In genomic region chr16:2146739-2147138, GRCh38 we compare ENCODE assay signal across 32 cellular contexts. TPM values are rescaled to one million over a fixed set of nuclear protein-coding genes. Genes with fewer than 3 reads are reported as not detected.
DNase-seq lines count a peak whose midpoint lies in the region; ATAC-seq and TF ChIP-seq lines count a peak whose summit lies in the region.
"Had no signal": no experiment of that assay in that cellular context is flagged by ENCODE, and none has a peak within 500 bp of the region (broad histone marks: within the 10 kb centered on the region; RNA-seq: fewer than 3 reads in every experiment).

No MANE protein-coding gene starts in this region.

- no peak overlapping the region for H3K4me3 ChIP-seq in left ventricle myocardium inferior
- H3K4me3 ChIP-seq in upper lobe of right lung, result no peak overlapping the region
- H3K4me3 ChIP-seq: A549, HAP-1, heart left ventricle, uterus had no signal

- H3K36me3 Mint-ChIP-seq in WTC11 (peaks cover 5% of the 10 kb centered on the region; the same call in 1 of the 2 replicates), immature natural killer cell (no peaks in the 10 kb centered on the region)

- H3K9me3 ChIP-seq in left ventricle myocardium inferior (replicated peaks) (no peaks in the 10 kb centered on the region), upper lobe of right lung (no peaks in the 10 kb centered on the region)
- H3K9me3 ChIP-seq: A549, HAP-1, heart left ventricle, neutrophil, uterus had no signal

- DNase-seq in left ventricle myocardium inferior (no peak), cardiac septum (ENCODE audit: low spot score) (no peak), WTC11 (ENCODE audit: low spot score) (peak; percentile 11), immature natural killer cell (no peak), upper lobe of right lung (peak; percentile 67), SKM-1 (lab: John Stamatoyannopoulos, UW; ENCODE audit: unreplicated experiment) (no peak), H4 (ENCODE audit: low spot score) (no peak), SW 1271 (lab: John Stamatoyannopoulos, UW) (no peak)
- DNase-seq: activated CD4-positive, alpha-beta T cell treated with anti-CD3 and anti-CD28 coated beads for 48 hours; activated naive CD8-positive, alpha-beta T cell treated with anti-CD3 and anti-CD28 coated beads, Interleukin-2, amount 50 U/mL, for 24 hours; activated T-cell treated with anti-CD3 and anti-CD28 coated beads, Interleukin-2, amount 50 U/mL, for 4 hours; AML-193; DMS79; effector CD8-positive, alpha-beta T cell; GF-D8; KBM-7; mammary epithelial cell; MM.1S; NCI-H2081 treated with DMSO at 0.1 percent for 48 hours; NCI-H226; NCI-H748 treated with DMSO at 0.1 percent for 48 hours; RPMI8226; stimulated activated CD4-positive, alpha-beta T cell treated with anti-CD3 and anti-CD28 coated beads, Interleukin-4, amount 100 ng/mL, for 24 hours; uterus had no signal

- ATAC-seq in WTC11 (no peak), upper lobe of right lung (no peak)
- ATAC-seq: A549; activated naive CD8-positive, alpha-beta T cell treated with anti-CD3 and anti-CD28 coated beads, Interleukin-2, amount 50 U/mL, for 24 hours; activated T-cell treated with anti-CD3 and anti-CD28 coated beads, Interleukin-2, amount 50 U/mL, for 4 hours; heart left ventricle; left cardiac atrium; sciatic nerve; stimulated activated memory B cell treated with anti-CD40 and anti-IgM and Interleukin-4, amounts not matched to agents 10 μg/mL and 1 μg/mL and 100 μg/mL, for 72 hours had no signal

- peak overlapping the region; percentile 93 for H3K27ac ChIP-seq in left ventricle myocardium inferior (replicated peaks)
- no peak overlapping the region for H3K27ac ChIP-seq in upper lobe of right lung
- H3K27ac ChIP-seq: neutrophil, uterus had no signal

- H3K27me3 Mint-ChIP-seq in WTC11 (ENCODE audit: low read depth) (peaks cover 37% of the 10 kb centered on the region), immature natural killer cell (ENCODE audit: low read depth in 3 of 3) (peaks cover 0 to 2% (median 0%) of the 10 kb centered on the region in 3 donors)
- H3K27me3 Mint-ChIP-seq: activated naive CD8-positive, alpha-beta T cell treated with anti-CD3 and anti-CD28 coated beads, Interleukin-2, amount 50 U/mL, for 24 hours; stimulated activated memory B cell treated with anti-CD40 and anti-IgM and Interleukin-4, amounts not matched to agents 10 μg/mL and 1 μg/mL and 100 μg/mL, for 72 hours had no signal

- intact Hi-C loops in left ventricle myocardium inferior (cut with micrococcal nuclease) (loop anchor here (10.0 kb wide), 1 partner anchor 122 kb away; the partner anchor contains the start of gene NHERF2), cardiac septum (cut with DNase I) (no loop called here), upper lobe of right lung (cut with DNase I) (no loop called here)

- peaks cover 8% of the 10 kb centered on the region for H3K36me3 ChIP-seq in left ventricle myocardium inferior
- peaks cover 5% of the 10 kb centered on the region for H3K36me3 ChIP-seq in upper lobe of right lung
- H3K36me3 ChIP-seq: uterus had no signal

- H3K27me3 ChIP-seq in left ventricle myocardium inferior (ENCODE audit: low read depth), result no peaks in the 10 kb centered on the region
- no peaks in the 10 kb centered on the region for H3K27me3 ChIP-seq in upper lobe of right lung
- H3K27me3 ChIP-seq: heart left ventricle, uterus had no signal

- H3K4me3 Mint-ChIP-seq in WTC11 (no peak overlapping the region), immature natural killer cell (peak overlapping the region in 3 of 5 donors; percentile 14 to 54 (median 38))
- H3K4me3 Mint-ChIP-seq: activated naive CD8-positive, alpha-beta T cell treated with anti-CD3 and anti-CD28 coated beads, Interleukin-2, amount 50 U/mL, for 24 hours; stimulated activated memory B cell treated with anti-CD40 and anti-IgM and Interleukin-4, amounts not matched to agents 10 μg/mL and 1 μg/mL and 100 μg/mL, for 72 hours had no signal

- POLR2A ChIA-PET in WTC11 (lab: Charles Lee), result interaction anchor here (1.3 kb wide), 1 partner anchor 9 kb away, joined by 3 read pairs; the partner anchor contains the start of gene TRAF7

- no peak overlapping the region for H3K27ac Mint-ChIP-seq in WTC11
- no peak overlapping the region for H3K27ac Mint-ChIP-seq in immature natural killer cell
- H3K27ac Mint-ChIP-seq: activated naive CD8-positive, alpha-beta T cell treated with anti-CD3 and anti-CD28 coated beads, Interleukin-2, amount 50 U/mL, for 24 hours; stimulated activated memory B cell treated with anti-CD40 and anti-IgM and Interleukin-4, amounts not matched to agents 10 μg/mL and 1 μg/mL and 100 μg/mL, for 72 hours had no signal

- CTCF ChIA-PET in WTC11 (lab: Charles Lee), result interaction anchor here (0.9 to 2.0 kb wide), 9 partner anchors 9 to 143 kb away, joined by 3 to 14 read pairs (median 5); partner anchors contain the start of genes PKD1 and TRAF7

- H3K4me1 ChIP-seq in left ventricle myocardium inferior (peaks cover 45% of the 10 kb centered on the region), upper lobe of right lung (peaks cover 31% of the 10 kb centered on the region)

- H3K9me3 Mint-ChIP-seq in WTC11 (no peaks in the 10 kb centered on the region), immature natural killer cell (no peaks in the 10 kb centered on the region)
- H3K9me3 Mint-ChIP-seq: activated naive CD8-positive, alpha-beta T cell treated with anti-CD3 and anti-CD28 coated beads, Interleukin-2, amount 50 U/mL, for 24 hours; activated T-cell treated with anti-CD3 and anti-CD28 coated beads, Interleukin-2, amount 50 U/mL, for 4 hours; stimulated activated memory B cell treated with anti-CD40 and anti-IgM and Interleukin-4, amounts not matched to agents 10 μg/mL and 1 μg/mL and 100 μg/mL, for 72 hours had no signal

- peaks cover 21% of the 10 kb centered on the region for H3K4me1 Mint-ChIP-seq in WTC11
- H3K4me1 Mint-ChIP-seq in immature natural killer cell, result peaks cover 0 to 6% of the 10 kb centered on the region in 2 donors

- no peak for TF ChIP-seq CTCF in left ventricle myocardium inferior (IDR thresholded peaks at IDR 0.05; ENCODE audit: borderline replicate concordance)
- TF ChIP-seq CTCF in WTC11 (IDR thresholded peaks at IDR 0.05), result no peak
- TF ChIP-seq CTCF in upper lobe of right lung (IDR thresholded peaks at IDR 0.05), result no peak

TF ChIP-seq in WTC11, 78 proteins besides CTCF, POLR2A, EP300 and RAD21 (continues in another document):
- TF ChIP-seq ZNF232 (CRISPR knock-in tag; IDR thresholded peaks at IDR 0.05) (no peak), CREM (CRISPR knock-in tag; IDR thresholded peaks at IDR 0.05) (no peak), ZNF121 (CRISPR knock-in tag; IDR thresholded peaks at IDR 0.05) (no peak), JAZF1 (CRISPR knock-in tag; IDR thresholded peaks at IDR 0.05) (no peak), ZMAT4 (CRISPR knock-in tag; IDR thresholded peaks at IDR 0.05) (no peak), FOXJ3 (CRISPR knock-in tag; IDR thresholded peaks at IDR 0.05; ENCODE audit: borderline replicate concordance) (no peak)
- TF ChIP-seq, protein P1, sequence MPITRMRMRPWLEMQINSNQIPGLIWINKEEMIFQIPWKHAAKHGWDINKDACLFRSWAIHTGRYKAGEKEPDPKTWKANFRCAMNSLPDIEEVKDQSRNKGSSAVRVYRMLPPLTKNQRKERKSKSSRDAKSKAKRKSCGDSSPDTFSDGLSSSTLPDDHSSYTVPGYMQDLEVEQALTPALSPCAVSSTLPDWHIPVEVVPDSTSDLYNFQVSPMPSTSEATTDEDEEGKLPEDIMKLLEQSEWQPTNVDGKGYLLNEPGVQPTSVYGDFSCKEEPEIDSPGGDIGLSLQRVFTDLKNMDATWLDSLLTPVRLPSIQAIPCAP (CRISPR knock-in tag; IDR thresholded peaks at IDR 0.05), result no peak
- TF ChIP-seq, protein P2, sequence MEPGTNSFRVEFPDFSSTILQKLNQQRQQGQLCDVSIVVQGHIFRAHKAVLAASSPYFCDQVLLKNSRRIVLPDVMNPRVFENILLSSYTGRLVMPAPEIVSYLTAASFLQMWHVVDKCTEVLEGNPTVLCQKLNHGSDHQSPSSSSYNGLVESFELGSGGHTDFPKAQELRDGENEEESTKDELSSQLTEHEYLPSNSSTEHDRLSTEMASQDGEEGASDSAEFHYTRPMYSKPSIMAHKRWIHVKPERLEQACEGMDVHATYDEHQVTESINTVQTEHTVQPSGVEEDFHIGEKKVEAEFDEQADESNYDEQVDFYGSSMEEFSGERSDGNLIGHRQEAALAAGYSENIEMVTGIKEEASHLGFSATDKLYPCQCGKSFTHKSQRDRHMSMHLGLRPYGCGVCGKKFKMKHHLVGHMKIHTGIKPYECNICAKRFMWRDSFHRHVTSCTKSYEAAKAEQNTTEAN (CRISPR knock-in tag; IDR thresholded peaks at IDR 0.05), result no peak

RNA-seq across cellular contexts. Expression of gene RAB26, which starts 1.7 kb away (rescaled TPM):
- total RNA-seq in left ventricle myocardium inferior (1.7 TPM), cardiac septum (2.2 TPM), WTC11 (2021) (6.2 to 7.3 TPM (median 6.9 TPM) in 3 replicates), upper lobe of right lung (0.67 TPM)
- polyA plus RNA-seq in immature natural killer cell, result 1 to 10 TPM in 1 of 3 donors, under 1 TPM in 1, not detected in 1; 0.34 to 1.4 TPM
- 1.9 and 3.2 TPM in 2 replicates for total RNA-seq in H4 (2014; rRNA removed; shearing (Covaris generic))
- total RNA-seq: activated T-cell treated with anti-CD3 and anti-CD28 coated beads, Interleukin-2, amount 50 U/mL, for 4 hours; T-helper 2 cell treated with Interferon-gamma antibody and Interleukin-4, amounts not matched to agents 100 ng/mL and 5 ng/mL, for 36 hours had no signal

RNA-seq across cellular contexts. Expression of gene TRAF7, which starts 8.8 kb away (rescaled TPM):
- total RNA-seq in left ventricle myocardium inferior, result 26.0 TPM
- 35.7 TPM for total RNA-seq in cardiac septum
- 148 to 159 TPM (median 152 TPM) in 3 replicates for total RNA-seq in WTC11 (2021)
- polyA plus RNA-seq in immature natural killer cell, result 1 to 10 TPM; 5.2 to 6.9 (median 5.6) TPM
- total RNA-seq in upper lobe of right lung, result 64.3 TPM
- total RNA-seq in H4 (2014; rRNA removed; shearing (Covaris generic)), result 58.2 and 71.0 TPM in 2 replicates

RNA-seq across cellular contexts. Expression of gene PKD1, which starts 11.0 kb away (rescaled TPM):
- total RNA-seq in left ventricle myocardium inferior, result 83.9 TPM
- total RNA-seq in cardiac septum, result 178 TPM
- total RNA-seq in WTC11 (2021), result 96.8 to 102 TPM (median 98.9 TPM) in 3 replicates
- 1 to 10 TPM; 2.7 to 6.7 (median 2.8) TPM for polyA plus RNA-seq in immature natural killer cell
- 84.8 TPM for total RNA-seq in upper lobe of right lung
- total RNA-seq in H4 (2014; rRNA removed; shearing (Covaris generic)), result 10.9 and 14.1 TPM in 2 replicates

RNA-seq across cellular contexts. Expression of gene CASKIN1, which starts 49.7 kb away (rescaled TPM):
- total RNA-seq in left ventricle myocardium inferior, result 4.0 TPM
- total RNA-seq in cardiac septum, result 1.2 TPM
- 9.4 to 15.7 TPM (median 11.3 TPM) in 3 replicates for total RNA-seq in WTC11 (2021)
- not detected for polyA plus RNA-seq in immature natural killer cell
- 0.06 TPM for total RNA-seq in upper lobe of right lung
- 0.02 TPM in 2 replicates for total RNA-seq in H4 (2014; rRNA removed; shearing (Covaris generic))

RNA-seq across cellular contexts. Expression of gene MLST8, which starts 58.5 kb away (rescaled TPM):
- total RNA-seq in left ventricle myocardium inferior (27.3 TPM), cardiac septum (26.3 TPM), WTC11 (2021) (71.6 to 76.1 TPM (median 75.9 TPM) in 3 replicates), upper lobe of right lung (29.9 TPM)
- polyA plus RNA-seq in immature natural killer cell, result 10 to 100 TPM; 22.5 to 39.1 (median 36.9) TPM
- total RNA-seq in H4 (2014; rRNA removed; shearing (Covaris generic)), result 22.1 and 28.4 TPM in 2 replicates

Comparison
In these comparisons a context has a peak if more than half of its experiments do, and no peak if none do; other contexts are left out.
1. DNase-seq: peak in WTC11 (single experiment) and upper lobe of right lung (single experiment); none in left ventricle myocardium inferior (single experiment), cardiac septum (single experiment), immature natural killer cell (0 of 3), SKM-1 (single experiment), H4 (single experiment) and SW 1271 (0 of 2).